2 cellular contexts compared by ENCODE assay signal in genomic region chr7:100583132-100584045, GRCh38.
TF ChIP-seq lines count a peak whose summit lies in the region.

No MANE protein-coding gene starts in this region.

TF ChIP-seq in GM23338, 12 proteins besides CTCF, POLR2A, EP300 and RAD21:
- no peak for TF ChIP-seq ZNF114 (CRISPR knock-in tag; IDR thresholded peaks at IDR 0.05)
- no peak for TF ChIP-seq STAT1 (IDR thresholded peaks at IDR 0.05; ENCODE audit: unreplicated experiment)
- no peak for TF ChIP-seq NANOG (IDR thresholded peaks at IDR 0.05; ENCODE audit: borderline replicate concordance)
- no peak for TF ChIP-seq CREB1 (CRISPR knock-in tag; IDR thresholded peaks at IDR 0.05; ENCODE audit: low read depth)
- TF ChIP-seq EZH2phosphoT487 (IDR thresholded peaks at IDR 0.05; ENCODE audit: unreplicated experiment) = no peak
- TF ChIP-seq ZNF331 (CRISPR knock-in tag; IDR thresholded peaks at IDR 0.05; ENCODE audit: low read depth) = no peak
- TF ChIP-seq, protein P1, sequence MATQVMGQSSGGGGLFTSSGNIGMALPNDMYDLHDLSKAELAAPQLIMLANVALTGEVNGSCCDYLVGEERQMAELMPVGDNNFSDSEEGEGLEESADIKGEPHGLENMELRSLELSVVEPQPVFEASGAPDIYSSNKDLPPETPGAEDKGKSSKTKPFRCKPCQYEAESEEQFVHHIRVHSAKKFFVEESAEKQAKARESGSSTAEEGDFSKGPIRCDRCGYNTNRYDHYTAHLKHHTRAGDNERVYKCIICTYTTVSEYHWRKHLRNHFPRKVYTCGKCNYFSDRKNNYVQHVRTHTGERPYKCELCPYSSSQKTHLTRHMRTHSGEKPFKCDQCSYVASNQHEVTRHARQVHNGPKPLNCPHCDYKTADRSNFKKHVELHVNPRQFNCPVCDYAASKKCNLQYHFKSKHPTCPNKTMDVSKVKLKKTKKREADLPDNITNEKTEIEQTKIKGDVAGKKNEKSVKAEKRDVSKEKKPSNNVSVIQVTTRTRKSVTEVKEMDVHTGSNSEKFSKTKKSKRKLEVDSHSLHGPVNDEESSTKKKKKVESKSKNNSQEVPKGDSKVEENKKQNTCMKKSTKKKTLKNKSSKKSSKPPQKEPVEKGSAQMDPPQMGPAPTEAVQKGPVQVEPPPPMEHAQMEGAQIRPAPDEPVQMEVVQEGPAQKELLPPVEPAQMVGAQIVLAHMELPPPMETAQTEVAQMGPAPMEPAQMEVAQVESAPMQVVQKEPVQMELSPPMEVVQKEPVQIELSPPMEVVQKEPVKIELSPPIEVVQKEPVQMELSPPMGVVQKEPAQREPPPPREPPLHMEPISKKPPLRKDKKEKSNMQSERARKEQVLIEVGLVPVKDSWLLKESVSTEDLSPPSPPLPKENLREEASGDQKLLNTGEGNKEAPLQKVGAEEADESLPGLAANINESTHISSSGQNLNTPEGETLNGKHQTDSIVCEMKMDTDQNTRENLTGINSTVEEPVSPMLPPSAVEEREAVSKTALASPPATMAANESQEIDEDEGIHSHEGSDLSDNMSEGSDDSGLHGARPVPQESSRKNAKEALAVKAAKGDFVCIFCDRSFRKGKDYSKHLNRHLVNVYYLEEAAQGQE (IDR thresholded peaks at IDR 0.05; ENCODE audit: unreplicated experiment) = no peak
- no peak for TF ChIP-seq EZH2 (IDR thresholded peaks at IDR 0.05; ENCODE audit: low read depth, unreplicated experiment)
- TF ChIP-seq JUNB (IDR thresholded peaks at IDR 0.05; ENCODE audit: unreplicated experiment) = no peak
- TF ChIP-seq ETS1 (IDR thresholded peaks at IDR 0.05) = no peak
- TF ChIP-seq, protein P2, sequence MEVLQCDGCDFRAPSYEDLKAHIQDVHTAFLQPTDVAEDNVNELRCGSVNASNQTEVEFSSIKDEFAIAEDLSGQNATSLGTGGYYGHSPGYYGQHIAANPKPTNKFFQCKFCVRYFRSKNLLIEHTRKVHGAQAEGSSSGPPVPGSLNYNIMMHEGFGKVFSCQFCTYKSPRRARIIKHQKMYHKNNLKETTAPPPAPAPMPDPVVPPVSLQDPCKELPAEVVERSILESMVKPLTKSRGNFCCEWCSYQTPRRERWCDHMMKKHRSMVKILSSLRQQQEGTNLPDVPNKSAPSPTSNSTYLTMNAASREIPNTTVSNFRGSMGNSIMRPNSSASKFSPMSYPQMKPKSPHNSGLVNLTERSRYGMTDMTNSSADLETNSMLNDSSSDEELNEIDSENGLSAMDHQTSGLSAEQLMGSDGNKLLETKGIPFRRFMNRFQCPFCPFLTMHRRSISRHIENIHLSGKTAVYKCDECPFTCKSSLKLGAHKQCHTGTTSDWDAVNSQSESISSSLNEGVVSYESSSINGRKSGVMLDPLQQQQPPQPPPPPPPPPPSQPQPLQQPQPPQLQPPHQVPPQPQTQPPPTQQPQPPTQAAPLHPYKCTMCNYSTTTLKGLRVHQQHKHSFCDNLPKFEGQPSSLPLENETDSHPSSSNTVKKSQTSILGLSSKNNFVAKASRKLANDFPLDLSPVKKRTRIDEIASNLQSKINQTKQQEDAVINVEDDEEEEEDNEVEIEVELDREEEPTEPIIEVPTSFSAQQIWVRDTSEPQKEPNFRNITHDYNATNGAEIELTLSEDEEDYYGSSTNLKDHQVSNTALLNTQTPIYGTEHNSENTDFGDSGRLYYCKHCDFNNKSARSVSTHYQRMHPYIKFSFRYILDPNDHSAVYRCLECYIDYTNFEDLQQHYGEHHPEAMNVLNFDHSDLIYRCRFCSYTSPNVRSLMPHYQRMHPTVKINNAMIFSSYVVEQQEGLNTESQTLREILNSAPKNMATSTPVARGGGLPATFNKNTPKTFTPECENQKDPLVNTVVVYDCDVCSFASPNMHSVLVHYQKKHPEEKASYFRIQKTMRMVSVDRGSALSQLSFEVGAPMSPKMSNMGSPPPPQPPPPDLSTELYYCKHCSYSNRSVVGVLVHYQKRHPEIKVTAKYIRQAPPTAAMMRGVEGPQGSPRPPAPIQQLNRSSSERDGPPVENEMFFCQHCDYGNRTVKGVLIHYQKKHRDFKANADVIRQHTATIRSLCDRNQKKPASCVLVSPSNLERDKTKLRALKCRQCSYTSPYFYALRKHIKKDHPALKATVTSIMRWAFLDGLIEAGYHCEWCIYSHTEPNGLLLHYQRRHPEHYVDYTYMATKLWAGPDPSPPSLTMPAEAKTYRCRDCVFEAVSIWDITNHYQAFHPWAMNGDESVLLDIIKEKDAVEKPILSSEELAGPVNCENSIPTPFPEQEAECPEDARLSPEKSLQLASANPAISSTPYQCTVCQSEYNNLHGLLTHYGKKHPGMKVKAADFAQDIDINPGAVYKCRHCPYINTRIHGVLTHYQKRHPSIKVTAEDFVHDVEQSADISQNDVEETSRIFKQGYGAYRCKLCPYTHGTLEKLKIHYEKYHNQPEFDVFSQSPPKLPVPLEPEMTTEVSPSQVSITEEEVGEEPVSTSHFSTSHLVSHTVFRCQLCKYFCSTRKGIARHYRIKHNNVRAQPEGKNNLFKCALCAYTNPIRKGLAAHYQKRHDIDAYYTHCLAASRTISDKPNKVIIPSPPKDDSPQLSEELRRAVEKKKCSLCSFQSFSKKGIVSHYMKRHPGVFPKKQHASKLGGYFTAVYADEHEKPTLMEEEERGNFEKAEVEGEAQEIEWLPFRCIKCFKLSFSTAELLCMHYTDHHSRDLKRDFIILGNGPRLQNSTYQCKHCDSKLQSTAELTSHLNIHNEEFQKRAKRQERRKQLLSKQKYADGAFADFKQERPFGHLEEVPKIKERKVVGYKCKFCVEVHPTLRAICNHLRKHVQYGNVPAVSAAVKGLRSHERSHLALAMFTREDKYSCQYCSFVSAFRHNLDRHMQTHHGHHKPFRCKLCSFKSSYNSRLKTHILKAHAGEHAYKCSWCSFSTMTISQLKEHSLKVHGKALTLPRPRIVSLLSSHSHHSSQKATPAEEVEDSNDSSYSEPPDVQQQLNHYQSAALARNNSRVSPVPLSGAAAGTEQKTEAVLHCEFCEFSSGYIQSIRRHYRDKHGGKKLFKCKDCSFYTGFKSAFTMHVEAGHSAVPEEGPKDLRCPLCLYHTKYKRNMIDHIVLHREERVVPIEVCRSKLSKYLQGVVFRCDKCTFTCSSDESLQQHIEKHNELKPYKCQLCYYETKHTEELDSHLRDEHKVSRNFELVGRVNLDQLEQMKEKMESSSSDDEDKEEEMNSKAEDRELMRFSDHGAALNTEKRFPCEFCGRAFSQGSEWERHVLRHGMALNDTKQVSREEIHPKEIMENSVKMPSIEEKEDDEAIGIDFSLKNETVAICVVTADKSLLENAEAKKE (CRISPR knock-in tag; IDR thresholded peaks at IDR 0.05) = no peak
- no peak for TF ChIP-seq POLR2AphosphoS5 (IDR thresholded peaks at IDR 0.05; ENCODE audit: low read depth)

TF ChIP-seq in HepG2, 621 proteins besides CTCF, POLR2A, EP300 and RAD21:
- TF ChIP-seq FOXK1 (CRISPR knock-in tag; IDR thresholded peaks at IDR 0.05; ENCODE audit: borderline replicate concordance, low read depth) (no peak), AGO1 (IDR thresholded peaks at IDR 0.05; ENCODE audit: low read depth, low read length, poor library complexity, severe bottlenecking) (peak; percentile 89)
